In genomic region chr1:220818421-220819173, GRCh38 we compare ENCODE assay signal across 11 cellular contexts. TPM values are rescaled to one million over a fixed set of nuclear protein-coding genes. Genes with fewer than 3 reads are reported as not detected.
DNase-seq lines count a peak whose midpoint lies in the region; ATAC-seq, FAIRE-seq and TF ChIP-seq lines count a peak whose summit lies in the region.
"Had no signal": no experiment of that assay in that cellular context is flagged by ENCODE, and none has a peak within 500 bp of the region (broad histone marks: within the 10 kb centered on the region; RNA-seq: fewer than 3 reads in every experiment).

No MANE protein-coding gene starts in this region.

- TF ChIP-seq EP300 in upper lobe of left lung (IDR thresholded peaks at IDR 0.05): no peak

- H3K9me3 Mint-ChIP-seq in HFFc6: no peaks in the 10 kb centered on the region

- H3K4me1 ChIP-seq in lung (ENCODE audit: control insufficient read depth in 2 of 2, insufficient read depth in 2 of 2, low read length in 2 of 2): no peaks in the 10 kb centered on the region
- H3K4me1 ChIP-seq in upper lobe of left lung: peaks cover 0 to 7% (median 3%) of the 10 kb centered on the region in 4 donors

- peaks cover 5% of the 10 kb centered on the region for H3K27me3 Mint-ChIP-seq in HFFc6 (ENCODE audit: insufficient read depth)

- H3K36me3 ChIP-seq in bronchial epithelial cell (ENCODE audit: control insufficient read depth, insufficient read depth, low read length): no peaks in the 10 kb centered on the region
- no peaks in the 10 kb centered on the region for H3K36me3 ChIP-seq in lung (ENCODE audit: control insufficient read depth in 2 of 2, insufficient read depth in 2 of 2, low read length in 2 of 2)
- peaks cover 0 to 4% (median 0%) of the 10 kb centered on the region in 4 donors for H3K36me3 ChIP-seq in upper lobe of left lung

- peak overlapping the region; percentile 70 for H3K4me3 Mint-ChIP-seq in HFFc6

- 0 out of 2 replicates have a peak, but pooled peaks cover 5% of the 10 kb centered on the region for H3K36me3 Mint-ChIP-seq in HFFc6 (ENCODE audit: low read depth)

- peak; percentile 23 for FAIRE-seq in bronchial epithelial cell (lab: Jason Lieb, UNC)
- FAIRE-seq: colon had no signal

- DNase-seq in HFFc6 (peak; percentile 95), bronchial epithelial cell (ENCODE audit: low read depth) (no peak), lung (ENCODE audit: low spot score) (no peak), upper lobe of left lung (no peak), NCI-H2081 (lab: John Stamatoyannopoulos, UW) (no peak), NCI-H2029 treated with DMSO at 0.1 percent for 48 hours (lab: John Stamatoyannopoulos, UW) (no peak)
- DNase-seq in stimulated activated CD4-positive, alpha-beta T cell treated with anti-CD3 and anti-CD28 coated beads, Interleukin-4, amount 100 ng/mL, for 24 hours: no peak
- DNase-seq: left ventricle myocardium superior; NCI-H1694; stimulated activated CD4-positive, alpha-beta T cell treated with anti-CD3 and anti-CD28 coated beads, Interleukin-4, amount 100 ng/mL, for 4 hours had no signal

- H3K9me3 ChIP-seq in lung (ENCODE audit: control insufficient read depth in 2 of 2, insufficient read depth in 1 of 2, low read length in 1 of 2): no peaks in the 10 kb centered on the region
- no peaks in the 10 kb centered on the region for H3K9me3 ChIP-seq in upper lobe of left lung

- H3K27me3 ChIP-seq in bronchial epithelial cell (ENCODE audit: control insufficient read depth, insufficient read depth, low read length) (no peaks in the 10 kb centered on the region), lung (ENCODE audit: control insufficient read depth, insufficient read depth) (no peaks in the 10 kb centered on the region), upper lobe of left lung (no peaks in the 10 kb centered on the region)

- H3K27ac Mint-ChIP-seq in HFFc6: peak overlapping the region; percentile 79

- WGBS in lung, 2 donors: 57 to 76% methylated on average over 14 of the region's 14 CpGs
- WGBS in upper lobe of left lung, 2 donors: 51 to 56% methylated on average over 14 of the region's 14 CpGs

- H3K4me1 Mint-ChIP-seq in HFFc6 (ENCODE audit: low read depth): peaks cover 36% of the 10 kb centered on the region

- H3K4me3 ChIP-seq in bronchial epithelial cell (ENCODE audit: low read depth, low read length) (no peak overlapping the region), lung (no peak overlapping the region), upper lobe of left lung (no peak overlapping the region)

- TF ChIP-seq CTCF in HFFc6 (IDR thresholded peaks at IDR 0.05) (no peak), bronchial epithelial cell (IDR thresholded peaks at IDR 0.05; ENCODE audit: insufficient read depth, low read length, severe bottlenecking) (no peak), lung (IDR thresholded peaks at IDR 0.05; ENCODE audit: control extremely low read depth, extremely low read depth) (no peak), upper lobe of left lung (IDR thresholded peaks at IDR 0.05) (no peak)

- H3K27ac ChIP-seq in lung (ENCODE audit: low read depth in 1 of 2, low read length in 1 of 2) (peak overlapping the region in 1 of 2 donors; percentile 56), upper lobe of left lung (peak overlapping the region in 3 of 4 donors; percentile 12 to 59 (median 32))

- peak; percentile 31 for ATAC-seq in lung (ENCODE audit: insufficient read depth, low FRiP score)
- peak in 1 of 2 donors; percentile 88 for ATAC-seq in upper lobe of left lung (ENCODE audit: low FRiP score in 2 of 2)
- ATAC-seq: left ventricle myocardium superior had no signal

- no peak for TF ChIP-seq POLR2A in upper lobe of left lung (IDR thresholded peaks at IDR 0.05)

RNA-seq across cellular contexts. Expression of gene MTARC1, which starts 31.9 kb away (rescaled TPM):
- total RNA-seq in HFFc6 (2021; fragmentation: NEBNext Ultra II Directional; extraction: Animal tissue kit (Norgen Biotek cat#: 25700)): 1 to 10 TPM; 1.1 to 1.9 (median 1.7) TPM
- total RNA-seq in bronchial epithelial cell (2.0 and 5.8 TPM in 2 replicates), lung (10 to 100 TPM; 19.2 to 22.3 TPM), upper lobe of left lung (10 to 100 TPM in 5 of 6 donors, 1 to 10 TPM in 1; 10.0 to 41.7 (median 22.3) TPM)
- 10 to 100 TPM; 10.1 to 12.3 TPM for polyA plus RNA-seq in lung
